11 cellular contexts compared by ENCODE assay signal in the genomic region with DNA sequence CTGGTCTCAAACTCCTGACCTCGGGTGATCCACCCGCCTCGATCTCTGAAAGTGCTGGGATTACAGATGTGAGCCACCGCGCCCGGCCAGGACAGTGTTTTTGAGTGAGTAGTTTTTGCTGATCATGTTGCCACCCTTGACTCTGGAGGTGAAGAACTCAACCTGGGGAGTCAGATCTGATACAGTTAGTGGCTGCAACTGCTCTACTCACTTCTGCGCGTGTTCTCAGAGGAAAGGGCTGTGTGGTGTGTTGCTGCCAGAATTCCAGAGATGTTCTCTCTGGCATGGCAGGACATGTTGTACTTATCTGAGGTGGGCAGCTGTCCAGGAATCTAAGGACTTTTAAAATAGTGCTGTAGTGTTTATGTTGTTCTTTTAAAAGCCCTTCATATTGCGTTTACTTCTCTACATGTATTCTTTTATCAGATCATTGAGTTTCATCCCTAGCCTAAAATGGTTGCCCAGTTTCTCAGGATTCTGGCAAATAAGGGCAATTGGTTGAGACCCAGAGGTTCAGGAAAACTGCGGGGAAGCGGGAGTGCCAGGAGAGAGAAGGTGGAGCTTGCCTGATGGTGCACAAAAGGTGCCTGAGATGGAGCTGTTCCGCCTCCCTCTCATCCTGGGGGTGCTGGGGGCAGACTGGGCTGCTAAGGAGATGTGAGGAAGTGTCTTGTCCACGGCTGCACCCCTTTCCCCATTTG.
DNase-seq lines count a peak whose midpoint lies in the region; ATAC-seq and TF ChIP-seq lines count a peak whose summit lies in the region.
"Had no signal": no experiment of that assay in that cellular context is flagged by ENCODE, and none has a peak within 500 bp of the region (broad histone marks: within the 10 kb centered on the region; RNA-seq: fewer than 3 reads in every experiment).

No MANE protein-coding gene starts in this region.

- peaks cover 0 to under 1% of the 10 kb centered on the region in 2 donors for H3K9me3 Mint-ChIP-seq in natural killer cell
- H3K9me3 Mint-ChIP-seq in natural killer cell treated with Interleukin-12 subunit alpha and Interleukin-12 subunit beta and Interleukin-15 and Interleukin-18, amount 100 ng/mL, for 72 hours, result no peaks in the 10 kb centered on the region
- no peaks in the 10 kb centered on the region for H3K9me3 Mint-ChIP-seq in activated naive CD8-positive, alpha-beta T cell treated with anti-CD3 and anti-CD28 coated beads for 36 hours

- H3K4me3 ChIP-seq in fibroblast of villous mesenchyme (ENCODE audit: low read depth, low read length), result no peak overlapping the region

- no peaks in the 10 kb centered on the region for H3K36me3 Mint-ChIP-seq in natural killer cell
- peaks cover 9% of the 10 kb centered on the region for H3K36me3 Mint-ChIP-seq in natural killer cell treated with Interleukin-12 subunit alpha and Interleukin-12 subunit beta and Interleukin-15 and Interleukin-18, amount 100 ng/mL, for 72 hours
- H3K36me3 Mint-ChIP-seq in activated naive CD8-positive, alpha-beta T cell treated with anti-CD3 and anti-CD28 coated beads for 36 hours, result peaks cover 2% of the 10 kb centered on the region

- peak overlapping the region; percentile 58 for H3K4me3 Mint-ChIP-seq in natural killer cell
- H3K4me3 Mint-ChIP-seq in natural killer cell treated with Interleukin-12 subunit alpha and Interleukin-12 subunit beta and Interleukin-15 and Interleukin-18, amount 100 ng/mL, for 72 hours, result no peak overlapping the region
- H3K4me3 Mint-ChIP-seq in activated naive CD8-positive, alpha-beta T cell treated with anti-CD3 and anti-CD28 coated beads for 36 hours, result no peak overlapping the region

- ATAC-seq in natural killer cell, result no peak
- no peak for ATAC-seq in natural killer cell treated with Interleukin-12 subunit alpha and Interleukin-12 subunit beta and Interleukin-15 and Interleukin-18, amount 100 ng/mL, for 72 hours
- ATAC-seq: Panc1 had no signal

- intact Hi-C loops in natural killer cell (cut with micrococcal nuclease), result no loop called here

- DNase-seq in natural killer cell (no peak), fibroblast of villous mesenchyme (ENCODE audit: low read depth) (peak; percentile 92), occipital lobe (lab: John Stamatoyannopoulos, UW) (peak; percentile 14), HK-2 (ENCODE audit: unreplicated experiment) (no peak), NAMALWA (ENCODE audit: low spot score) (no peak)
- no peak for DNase-seq in natural killer cell treated with Interleukin-12 subunit alpha and Interleukin-12 subunit beta and Interleukin-15 and Interleukin-18, amount 100 ng/mL, for 72 hours (ENCODE audit: low spot score)
- no peak for DNase-seq in activated naive CD4-positive, alpha-beta T cell treated with Interleukin-2 at 50 U/mL for 16 hours
- no peak for DNase-seq in activated naive CD8-positive, alpha-beta T cell treated with anti-CD3 and anti-CD28 coated beads for 36 hours
- DNase-seq: activated CD4-positive, alpha-beta T cell treated with anti-CD3 and anti-CD28 coated beads for 4 hours; NCI-H1105 had no signal

- H3K27ac Mint-ChIP-seq in natural killer cell, result peak overlapping the region; percentile 60 to 81
- peak overlapping the region in 1 of 2 donors; percentile 16 for H3K27ac Mint-ChIP-seq in natural killer cell treated with Interleukin-12 subunit alpha and Interleukin-12 subunit beta and Interleukin-15 and Interleukin-18, amount 100 ng/mL, for 72 hours
- no peak overlapping the region for H3K27ac Mint-ChIP-seq in activated naive CD8-positive, alpha-beta T cell treated with anti-CD3 and anti-CD28 coated beads for 36 hours

- peaks cover 82 to 87% of the 10 kb centered on the region in 2 donors for H3K4me1 Mint-ChIP-seq in natural killer cell
- H3K4me1 Mint-ChIP-seq in natural killer cell treated with Interleukin-12 subunit alpha and Interleukin-12 subunit beta and Interleukin-15 and Interleukin-18, amount 100 ng/mL, for 72 hours (ENCODE audit: low read depth in 2 of 2), result peaks cover 38 to 51% of the 10 kb centered on the region in 2 donors
- peaks cover 9% of the 10 kb centered on the region for H3K4me1 Mint-ChIP-seq in activated naive CD8-positive, alpha-beta T cell treated with anti-CD3 and anti-CD28 coated beads for 36 hours

- no peaks in the 10 kb centered on the region for H3K27me3 Mint-ChIP-seq in natural killer cell (ENCODE audit: low read depth in 2 of 2)
- H3K27me3 Mint-ChIP-seq in natural killer cell treated with Interleukin-12 subunit alpha and Interleukin-12 subunit beta and Interleukin-15 and Interleukin-18, amount 100 ng/mL, for 72 hours, result no peaks in the 10 kb centered on the region
- H3K27me3 Mint-ChIP-seq in activated naive CD8-positive, alpha-beta T cell treated with anti-CD3 and anti-CD28 coated beads for 36 hours, result no peaks in the 10 kb centered on the region

- no peak for TF ChIP-seq CTCF in natural killer cell (IDR thresholded peaks at IDR 0.05)
- no peak for TF ChIP-seq CTCF in fibroblast of villous mesenchyme (IDR thresholded peaks at IDR 0.05; ENCODE audit: insufficient read depth, low read depth, low read length)

Comparison
In these comparisons a context has a peak if more than half of its experiments do, and no peak if none do; other contexts are left out.
1. DNase-seq: peak in fibroblast of villous mesenchyme (single experiment) and occipital lobe (single experiment); none in natural killer cell (single experiment), natural killer cell treated with Interleukin-12 subunit alpha and Interleukin-12 subunit beta and Interleukin-15 and Interleukin-18, amount 100 ng/mL, for 72 hours (single experiment), HK-2 (single experiment), activated naive CD4-positive, alpha-beta T cell treated with Interleukin-2 at 50 U/mL for 16 hours (single experiment), NAMALWA (single experiment) and activated naive CD8-positive, alpha-beta T cell treated with anti-CD3 and anti-CD28 coated beads for 36 hours (single experiment).